ENCODE assay signal across 1 cellular context in the genomic region with DNA sequence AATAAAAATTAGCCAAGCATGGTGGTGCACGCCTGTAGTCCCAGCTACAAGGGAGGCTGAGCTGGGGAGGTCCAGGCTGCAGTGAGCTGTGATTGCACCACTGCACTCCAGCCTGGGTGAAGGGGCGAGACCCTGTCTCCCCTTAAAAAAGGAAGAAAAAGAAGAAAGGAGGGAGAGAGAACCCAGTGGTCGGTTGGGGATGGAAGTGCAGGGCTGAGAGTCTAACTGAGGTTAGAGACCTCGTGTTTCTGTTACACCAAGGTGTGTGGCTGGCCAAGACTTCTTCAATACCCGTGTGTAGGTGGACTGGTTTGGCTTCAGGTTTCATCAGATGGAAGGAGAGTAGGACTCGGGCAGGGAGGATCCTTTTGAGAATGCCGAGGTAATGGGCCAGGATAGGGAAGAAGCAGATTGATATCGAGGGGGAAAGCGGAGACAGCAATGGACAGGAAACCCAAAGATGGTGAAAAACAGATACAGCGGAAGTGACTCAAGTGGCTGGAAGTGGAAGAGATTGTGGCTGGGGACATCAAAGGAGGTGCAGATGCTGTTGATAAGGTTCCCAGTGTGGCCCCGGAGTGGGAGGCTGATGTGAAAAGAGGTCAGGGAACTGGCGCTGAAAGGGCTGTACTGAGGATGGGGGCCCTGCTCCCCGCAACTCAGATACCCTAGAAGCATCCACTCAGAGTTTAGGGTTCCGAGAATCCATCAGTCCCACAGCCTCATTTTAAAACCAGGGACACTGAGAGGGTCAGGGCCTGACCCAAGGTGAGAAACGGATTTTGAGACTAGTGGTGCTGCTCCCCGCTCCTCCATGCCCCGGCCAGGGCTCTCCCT.
A peak's percentile ranks its signal among the peaks of the same experiment; 100 is the strongest.
TF ChIP-seq lines count a peak whose summit lies in the region.

No MANE protein-coding gene starts in this region.

TF ChIP-seq in K562, 482 proteins besides CTCF, POLR2A, EP300 and RAD21 (continued from another document and continues in another):
- no peak for TF ChIP-seq ZNF445 (CRISPR knock-in tag; IDR thresholded peaks at IDR 0.05; ENCODE audit: low read depth)
- no peak for TF ChIP-seq FOXJ3 (CRISPR knock-in tag; IDR thresholded peaks at IDR 0.05)
- TF ChIP-seq NFYB (IDR thresholded peaks at IDR 0.05; ENCODE audit: extremely low read depth, insufficient read length): no peak
- TF ChIP-seq MTA1 (IDR thresholded peaks at IDR 0.05; ENCODE audit: borderline replicate concordance): peak; percentile 91
- TF ChIP-seq HINFP (tag; conservative IDR thresholded peaks at IDR 0.05; ENCODE audit: low read depth): no peak
- no peak; a peak in 2 of 4 replicates for TF ChIP-seq TEAD1 (CRISPR knock-in tag; IDR thresholded peaks at IDR 0.05)
- peak; percentile 69 for TF ChIP-seq NR1H2 (CRISPR knock-in tag; IDR thresholded peaks at IDR 0.05)
- peak; percentile 83; the same call in 1 of the 2 replicates for TF ChIP-seq ATF7 (IDR thresholded peaks at IDR 0.05)
- TF ChIP-seq, protein P1, sequence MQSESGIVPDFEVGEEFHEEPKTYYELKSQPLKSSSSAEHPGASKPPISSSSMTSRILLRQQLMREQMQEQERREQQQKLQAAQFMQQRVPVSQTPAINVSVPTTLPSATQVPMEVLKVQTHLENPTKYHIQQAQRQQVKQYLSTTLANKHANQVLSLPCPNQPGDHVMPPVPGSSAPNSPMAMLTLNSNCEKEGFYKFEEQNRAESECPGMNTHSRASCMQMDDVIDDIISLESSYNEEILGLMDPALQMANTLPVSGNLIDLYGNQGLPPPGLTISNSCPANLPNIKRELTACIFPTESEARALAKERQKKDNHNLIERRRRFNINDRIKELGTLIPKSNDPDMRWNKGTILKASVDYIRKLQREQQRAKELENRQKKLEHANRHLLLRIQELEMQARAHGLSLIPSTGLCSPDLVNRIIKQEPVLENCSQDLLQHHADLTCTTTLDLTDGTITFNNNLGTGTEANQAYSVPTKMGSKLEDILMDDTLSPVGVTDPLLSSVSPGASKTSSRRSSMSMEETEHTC (IDR thresholded peaks at IDR 0.05): no peak
- peak in 1 of 2 experiments; percentile 92; a peak in 2 of 4 replicates for TF ChIP-seq HDAC1 (IDR thresholded peaks at IDR 0.05)
- TF ChIP-seq NONO (IDR thresholded peaks at IDR 0.05; ENCODE audit: low read depth in 2 of 2, low read length in 1 of 2): 0 out of 4 replicates have a peak, but pooled peaks of 1 of the 2 experiments have one; percentile 11
- no peak for TF ChIP-seq ZBTB7A (IDR thresholded peaks at IDR 0.05; ENCODE audit: borderline replicate concordance, control insufficient read depth, low read depth, low read length)
- peak; percentile 53; the same call in 1 of the 2 replicates for TF ChIP-seq HDAC8 (tag; IDR thresholded peaks at IDR 0.05)
- TF ChIP-seq PHTF2 (CRISPR knock-in tag; IDR thresholded peaks at IDR 0.05): no peak
- no peak for TF ChIP-seq PCBP2 (IDR thresholded peaks at IDR 0.05; ENCODE audit: low read depth, low read length, poor library complexity, severe bottlenecking)
- peak; percentile 74 for TF ChIP-seq EHMT2 (IDR thresholded peaks at IDR 0.05)
- 0 out of 2 replicates have a peak, but pooled peaks have one; percentile 13 for TF ChIP-seq MECOM (CRISPR knock-in tag; IDR thresholded peaks at IDR 0.05)
- TF ChIP-seq SAP30 (IDR thresholded peaks at IDR 0.05; ENCODE audit: borderline replicate concordance, insufficient read depth, low read depth, low read length, poor library complexity, severe bottlenecking): no peak
- TF ChIP-seq SIX5 (IDR thresholded peaks at IDR 0.05; ENCODE audit: borderline replicate concordance in 1 of 2, insufficient read depth in 1 of 2, low read depth in 1 of 2, low read length in 2 of 2): no peak
- peak; percentile 20 for TF ChIP-seq ZBTB9 (CRISPR knock-in tag; IDR thresholded peaks at IDR 0.05)
- TF ChIP-seq, protein P2, sequence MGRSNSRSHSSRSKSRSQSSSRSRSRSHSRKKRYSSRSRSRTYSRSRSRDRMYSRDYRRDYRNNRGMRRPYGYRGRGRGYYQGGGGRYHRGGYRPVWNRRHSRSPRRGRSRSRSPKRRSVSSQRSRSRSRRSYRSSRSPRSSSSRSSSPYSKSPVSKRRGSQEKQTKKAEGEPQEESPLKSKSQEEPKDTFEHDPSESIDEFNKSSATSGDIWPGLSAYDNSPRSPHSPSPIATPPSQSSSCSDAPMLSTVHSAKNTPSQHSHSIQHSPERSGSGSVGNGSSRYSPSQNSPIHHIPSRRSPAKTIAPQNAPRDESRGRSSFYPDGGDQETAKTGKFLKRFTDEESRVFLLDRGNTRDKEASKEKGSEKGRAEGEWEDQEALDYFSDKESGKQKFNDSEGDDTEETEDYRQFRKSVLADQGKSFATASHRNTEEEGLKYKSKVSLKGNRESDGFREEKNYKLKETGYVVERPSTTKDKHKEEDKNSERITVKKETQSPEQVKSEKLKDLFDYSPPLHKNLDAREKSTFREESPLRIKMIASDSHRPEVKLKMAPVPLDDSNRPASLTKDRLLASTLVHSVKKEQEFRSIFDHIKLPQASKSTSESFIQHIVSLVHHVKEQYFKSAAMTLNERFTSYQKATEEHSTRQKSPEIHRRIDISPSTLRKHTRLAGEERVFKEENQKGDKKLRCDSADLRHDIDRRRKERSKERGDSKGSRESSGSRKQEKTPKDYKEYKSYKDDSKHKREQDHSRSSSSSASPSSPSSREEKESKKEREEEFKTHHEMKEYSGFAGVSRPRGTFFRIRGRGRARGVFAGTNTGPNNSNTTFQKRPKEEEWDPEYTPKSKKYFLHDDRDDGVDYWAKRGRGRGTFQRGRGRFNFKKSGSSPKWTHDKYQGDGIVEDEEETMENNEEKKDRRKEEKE (IDR thresholded peaks at IDR 0.05; ENCODE audit: borderline replicate concordance in 1 of 2, control insufficient read depth in 1 of 2, low read depth in 2 of 2, low read length in 1 of 2): no peak
- TF ChIP-seq ZFP30 (CRISPR knock-in tag; IDR thresholded peaks at IDR 0.05; ENCODE audit: borderline replicate concordance): no peak
- no peak for TF ChIP-seq ZBTB1 (CRISPR knock-in tag; IDR thresholded peaks at IDR 0.05; ENCODE audit: borderline replicate concordance, low read depth)
- TF ChIP-seq, protein P3, sequence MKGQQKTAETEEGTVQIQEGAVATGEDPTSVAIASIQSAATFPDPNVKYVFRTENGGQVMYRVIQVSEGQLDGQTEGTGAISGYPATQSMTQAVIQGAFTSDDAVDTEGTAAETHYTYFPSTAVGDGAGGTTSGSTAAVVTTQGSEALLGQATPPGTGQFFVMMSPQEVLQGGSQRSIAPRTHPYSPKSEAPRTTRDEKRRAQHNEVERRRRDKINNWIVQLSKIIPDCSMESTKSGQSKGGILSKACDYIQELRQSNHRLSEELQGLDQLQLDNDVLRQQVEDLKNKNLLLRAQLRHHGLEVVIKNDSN (CRISPR knock-in tag; IDR thresholded peaks at IDR 0.05): no peak
- no peak; the same call in 1 of the 2 replicates for TF ChIP-seq MIER1 (IDR thresholded peaks at IDR 0.05; ENCODE audit: low read depth)
- 0 out of 2 replicates have a peak, but pooled peaks have one; percentile 24 for TF ChIP-seq ERF (CRISPR knock-in tag; IDR thresholded peaks at IDR 0.05)
- TF ChIP-seq JUNB (CRISPR knock-in tag; conservative IDR thresholded peaks at IDR 0.05): no peak
- TF ChIP-seq, protein P4, sequence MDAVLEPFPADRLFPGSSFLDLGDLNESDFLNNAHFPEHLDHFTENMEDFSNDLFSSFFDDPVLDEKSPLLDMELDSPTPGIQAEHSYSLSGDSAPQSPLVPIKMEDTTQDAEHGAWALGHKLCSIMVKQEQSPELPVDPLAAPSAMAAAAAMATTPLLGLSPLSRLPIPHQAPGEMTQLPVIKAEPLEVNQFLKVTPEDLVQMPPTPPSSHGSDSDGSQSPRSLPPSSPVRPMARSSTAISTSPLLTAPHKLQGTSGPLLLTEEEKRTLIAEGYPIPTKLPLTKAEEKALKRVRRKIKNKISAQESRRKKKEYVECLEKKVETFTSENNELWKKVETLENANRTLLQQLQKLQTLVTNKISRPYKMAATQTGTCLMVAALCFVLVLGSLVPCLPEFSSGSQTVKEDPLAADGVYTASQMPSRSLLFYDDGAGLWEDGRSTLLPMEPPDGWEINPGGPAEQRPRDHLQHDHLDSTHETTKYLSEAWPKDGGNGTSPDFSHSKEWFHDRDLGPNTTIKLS (IDR thresholded peaks at IDR 0.05; ENCODE audit: borderline replicate concordance, low read depth): no peak; the same call in 1 of the 2 replicates
- no peak for TF ChIP-seq GTF2F1 (IDR thresholded peaks at IDR 0.05; ENCODE audit: low read depth, low read length)
- TF ChIP-seq SMARCB1 (IDR thresholded peaks at IDR 0.05; ENCODE audit: insufficient read length, low read depth): peak; percentile 24
- peak; percentile 67 for TF ChIP-seq TAL1 (IDR thresholded peaks at IDR 0.05)
- no peak for TF ChIP-seq ZFX (CRISPR knock-in tag; IDR thresholded peaks at IDR 0.05)
- TF ChIP-seq, protein P5, sequence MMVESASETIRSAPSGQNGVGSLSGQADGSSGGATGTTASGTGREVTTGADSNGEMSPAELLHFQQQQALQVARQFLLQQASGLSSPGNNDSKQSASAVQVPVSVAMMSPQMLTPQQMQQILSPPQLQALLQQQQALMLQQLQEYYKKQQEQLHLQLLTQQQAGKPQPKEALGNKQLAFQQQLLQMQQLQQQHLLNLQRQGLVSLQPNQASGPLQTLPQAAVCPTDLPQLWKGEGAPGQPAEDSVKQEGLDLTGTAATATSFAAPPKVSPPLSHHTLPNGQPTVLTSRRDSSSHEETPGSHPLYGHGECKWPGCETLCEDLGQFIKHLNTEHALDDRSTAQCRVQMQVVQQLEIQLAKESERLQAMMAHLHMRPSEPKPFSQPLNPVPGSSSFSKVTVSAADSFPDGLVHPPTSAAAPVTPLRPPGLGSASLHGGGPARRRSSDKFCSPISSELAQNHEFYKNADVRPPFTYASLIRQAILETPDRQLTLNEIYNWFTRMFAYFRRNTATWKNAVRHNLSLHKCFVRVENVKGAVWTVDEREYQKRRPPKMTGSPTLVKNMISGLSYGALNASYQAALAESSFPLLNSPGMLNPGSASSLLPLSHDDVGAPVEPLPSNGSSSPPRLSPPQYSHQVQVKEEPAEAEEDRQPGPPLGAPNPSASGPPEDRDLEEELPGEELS (CRISPR knock-in tag; IDR thresholded peaks at IDR 0.05; ENCODE audit: borderline replicate concordance): no peak
- TF ChIP-seq NFIC (IDR thresholded peaks at IDR 0.05): peak; percentile 58; the same call in 1 of the 2 replicates
- no peak for TF ChIP-seq POLR2AphosphoS2 (IDR thresholded peaks at IDR 0.05; ENCODE audit: low read length)
- no peak for TF ChIP-seq PHF8 (IDR thresholded peaks at IDR 0.05; ENCODE audit: borderline replicate concordance, low read length)
- TF ChIP-seq ZNF134 (CRISPR knock-in tag; conservative IDR thresholded peaks at IDR 0.05): no peak
- no peak for TF ChIP-seq ZKSCAN1 (IDR thresholded peaks at IDR 0.05; ENCODE audit: low read depth, low read length)
- peak; percentile 42; the same call in 1 of the 2 replicates for TF ChIP-seq KLF13 (tag; IDR thresholded peaks at IDR 0.05; ENCODE audit: borderline replicate concordance, low read depth)
- no peak for TF ChIP-seq CCAR2 (IDR thresholded peaks at IDR 0.05; ENCODE audit: low read depth, low read length)
- TF ChIP-seq TRIM24 (IDR thresholded peaks at IDR 0.05): peak; percentile 77 to 80
- TF ChIP-seq SMARCC2 (IDR thresholded peaks at IDR 0.05; ENCODE audit: low read depth): peak; percentile 83
- no peak for TF ChIP-seq ZNF717 (CRISPR knock-in tag; IDR thresholded peaks at IDR 0.05)
- TF ChIP-seq SMAD2 (IDR thresholded peaks at IDR 0.05; ENCODE audit: low read depth, low read length): no peak
- TF ChIP-seq NCOA2 (IDR thresholded peaks at IDR 0.05; ENCODE audit: partially characterized antibody in 2 of 2): peak in 1 of 2 experiments; percentile 50
- peak; percentile 92 for TF ChIP-seq GATA2 (CRISPR knock-in tag; IDR thresholded peaks at IDR 0.05)
- TF ChIP-seq ZNF639 (CRISPR knock-in tag; conservative IDR thresholded peaks at IDR 0.05 in 1 of 2, IDR thresholded peaks at IDR 0.05 in 1 of 2): peak in 1 of 2 experiments; percentile 63; a peak in 2 of 4 replicates
- TF ChIP-seq ZNF324 (CRISPR knock-in tag; IDR thresholded peaks at IDR 0.05): no peak
- TF ChIP-seq ZBTB17 (CRISPR knock-in tag; IDR thresholded peaks at IDR 0.05): no peak
- peak; percentile 9; the same call in 1 of the 2 replicates for TF ChIP-seq PHB2 (IDR thresholded peaks at IDR 0.05; ENCODE audit: low read depth)
- TF ChIP-seq KLF10 (CRISPR knock-in tag; IDR thresholded peaks at IDR 0.05): no peak
- TF ChIP-seq SP2 (IDR thresholded peaks at IDR 0.05; ENCODE audit: extremely low read depth, low read depth, low read length, poor library complexity, severe bottlenecking): no peak
